ENCODE assay signal across 1 cellular context in genomic region chr7:4233621-4234497, GRCh38.
TF ChIP-seq lines count a peak whose summit lies in the region.

No MANE protein-coding gene starts in this region.

TF ChIP-seq in HepG2, 621 proteins besides CTCF, POLR2A, EP300 and RAD21:
- TF ChIP-seq KDM2A (CRISPR knock-in tag; IDR thresholded peaks at IDR 0.05; ENCODE audit: borderline replicate concordance, low read depth) (no peak), ZNF570 (CRISPR knock-in tag; IDR thresholded peaks at IDR 0.05; ENCODE audit: borderline replicate concordance) (no peak), ETV6 (CRISPR knock-in tag; conservative IDR thresholded peaks at IDR 0.05) (no peak), MNT (IDR thresholded peaks at IDR 0.05) (peak; percentile 81)
